9 cellular contexts compared by ENCODE assay signal in the genomic region with DNA sequence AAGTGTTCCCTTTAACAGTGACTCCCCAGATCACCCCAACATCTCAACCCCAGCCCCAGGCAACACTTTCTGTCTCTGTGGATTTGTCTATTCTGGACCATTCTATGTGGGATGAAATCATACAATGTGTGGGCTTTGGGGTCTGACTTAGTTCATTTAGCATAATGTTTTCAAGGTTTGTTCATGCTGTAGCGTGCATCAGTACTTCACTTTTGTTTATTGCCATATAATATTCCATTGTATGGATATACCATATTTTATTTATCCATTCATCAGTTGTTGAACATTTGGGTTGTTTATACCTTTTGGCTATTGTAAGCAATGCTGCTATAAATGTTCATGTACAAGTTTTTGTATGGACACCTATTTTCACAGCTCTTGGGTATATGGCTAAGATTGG. TPM values are rescaled to one million over a fixed set of nuclear protein-coding genes. Genes with fewer than 3 reads are reported as not detected.
"Had no signal": no experiment of that assay in that cellular context is flagged by ENCODE, and none has a peak within 500 bp of the region (broad histone marks: within the 10 kb centered on the region; RNA-seq: fewer than 3 reads in every experiment).

No MANE protein-coding gene starts in this region.

- FAIRE-seq: H1, H54 had no signal

- DNase-seq: H9, HCEC 1CT, HFFc6, IMR-90, KBM-7 had no signal

- H3K4me2 ChIP-seq: GM23338 had no signal

- ATAC-seq: GM23338 had no signal

- H3K9me3 Mint-ChIP-seq: HFFc6 had no signal

- H3K27ac ChIP-seq: HL-60 had no signal

- H3K27ac Mint-ChIP-seq: GM23338, H9, HFFc6 had no signal

- H3K4me3 Mint-ChIP-seq: GM23338, H9, HFFc6 had no signal

- H3K4me3 ChIP-seq: GM23338 had no signal

- H2AFZ ChIP-seq: GM23338 had no signal

RNA-seq across cellular contexts. Expression of a gene that starts 31.0 kb away (rescaled TPM):
- total RNA-seq: GM23338, H1, H9 had no signal
- polyA plus RNA-seq: GM23338 had no signal
